13 cellular contexts compared by ENCODE assay signal in genomic region chr5:180688326-180689070, GRCh38.
DNase-seq lines count a peak whose midpoint lies in the region; ATAC-seq and TF ChIP-seq lines count a peak whose summit lies in the region.
"Had no signal": no experiment of that assay in that cellular context is flagged by ENCODE, and none has a peak within 500 bp of the region (broad histone marks: within the 10 kb centered on the region; RNA-seq: fewer than 3 reads in every experiment).

No MANE protein-coding gene starts in this region.

- peak overlapping the region; percentile 64 for H3K4me3 Mint-ChIP-seq in activated T-cell treated with anti-CD3 and anti-CD28 coated beads, Interleukin-2, amount 50 U/mL, for 24 hours
- H3K4me3 Mint-ChIP-seq: activated B cell treated with CpG ODN at 0.5 μM for 24 hours had no signal

- no peaks in the 10 kb centered on the region for H3K27me3 ChIP-seq in Loucy (ENCODE audit: insufficient read depth, low read length, poor library complexity, severe bottlenecking)
- H3K27me3 ChIP-seq: thyroid gland had no signal

- ATAC-seq in HG03342 (IDR thresholded peaks at IDR 0.05; ENCODE audit: unreplicated experiment) = no peak

- no peaks in the 10 kb centered on the region for H3K36me3 Mint-ChIP-seq in activated T-cell treated with anti-CD3 and anti-CD28 coated beads, Interleukin-2, amount 50 U/mL, for 24 hours (ENCODE audit: low read depth)

- peaks cover 66% of the 10 kb centered on the region for H3K4me1 Mint-ChIP-seq in activated T-cell treated with anti-CD3 and anti-CD28 coated beads, Interleukin-2, amount 50 U/mL, for 24 hours (ENCODE audit: low read depth)
- H3K4me1 Mint-ChIP-seq: activated B cell treated with CpG ODN at 0.5 μM for 24 hours had no signal

- no peaks in the 10 kb centered on the region for H3K9me3 Mint-ChIP-seq in activated T-cell treated with anti-CD3 and anti-CD28 coated beads, Interleukin-2, amount 50 U/mL, for 24 hours
- H3K9me3 Mint-ChIP-seq: activated B cell treated with CpG ODN at 0.5 μM for 24 hours had no signal

- H3K27me3 Mint-ChIP-seq in activated T-cell treated with anti-CD3 and anti-CD28 coated beads, Interleukin-2, amount 50 U/mL, for 24 hours = no peaks in the 10 kb centered on the region

- H3K79me2 ChIP-seq in Loucy (ENCODE audit: insufficient read depth, low read length) = no peaks in the 10 kb centered on the region

- H2AFZ ChIP-seq in Loucy (ENCODE audit: low read length) = peak overlapping the region; percentile 67
- H2AFZ ChIP-seq: PC-9 had no signal

- H3K4me1 ChIP-seq in Loucy (ENCODE audit: insufficient read depth, low read length, poor library complexity, severe bottlenecking) = peaks cover 29% of the 10 kb centered on the region
- H3K4me1 ChIP-seq: thyroid gland had no signal

- no peaks in the 10 kb centered on the region for H3K9me3 ChIP-seq in Loucy (ENCODE audit: insufficient read depth, low read depth, low read length)
- H3K9me3 ChIP-seq: thyroid gland had no signal

- no peak for DNase-seq in activated T-cell treated with anti-CD3 and anti-CD28 coated beads, Interleukin-2, amount 50 U/mL, for 24 hours
- DNase-seq in activated T-cell treated with anti-CD3 and anti-CD28 coated beads, Interleukin-2, amount 50 U/mL, for 1 hour = no peak
- DNase-seq in amniotic epithelial cell (ENCODE audit: low read depth) (peak; percentile 8), GOT3 (lab: John Stamatoyannopoulos, UW) (no peak), NCI-H2227 treated with DMSO at 0.1 percent for 48 hours (lab: John Stamatoyannopoulos, UW) (no peak)
- DNase-seq in stimulated activated CD4-positive, alpha-beta T cell treated with anti-CD3 and anti-CD28 coated beads, Interleukin-4, amount 100 ng/mL, for 24 hours = peak; percentile 27
- DNase-seq: activated B cell treated with CpG ODN at 0.5 μM for 24 hours, NCI-H187 treated with DMSO at 0.1 percent for 48 hours, NCI-H524 treated with DMSO at 0.1 percent for 48 hours, PC-9, thyroid gland had no signal

- H3K9ac ChIP-seq in Loucy (ENCODE audit: low read depth, low read length, poor library complexity, severe bottlenecking) = peak overlapping the region; percentile 78

- H3F3A ChIP-seq in Loucy (ENCODE audit: low read depth) = no peaks in the 10 kb centered on the region; the same call in 1 of the 2 replicates

- peak overlapping the region; percentile 72 for H3K4me3 ChIP-seq in Loucy (ENCODE audit: low read length, poor library complexity, severe bottlenecking)
- H3K4me3 ChIP-seq: PC-9, thyroid gland had no signal

- H4K20me1 ChIP-seq in Loucy (ENCODE audit: insufficient read depth, low read length, poor library complexity, severe bottlenecking) = no peaks in the 10 kb centered on the region

- peak overlapping the region; percentile 90 for H3K27ac Mint-ChIP-seq in activated T-cell treated with anti-CD3 and anti-CD28 coated beads, Interleukin-2, amount 50 U/mL, for 24 hours
- H3K27ac Mint-ChIP-seq: activated B cell treated with CpG ODN at 0.5 μM for 24 hours had no signal

- peak overlapping the region; percentile 93 for H3K4me2 ChIP-seq in Loucy (ENCODE audit: low read depth, low read length, poor library complexity, severe bottlenecking)
- H3K4me2 ChIP-seq: PC-9 had no signal

- no peak for TF ChIP-seq CTCF in Loucy (conservative IDR thresholded peaks at IDR 0.05; ENCODE audit: low read length)

- H3K9me2 ChIP-seq in Loucy (replicated peaks; ENCODE audit: low read depth, low read length) = no peaks in the 10 kb centered on the region

- no peaks in the 10 kb centered on the region for H3K36me3 ChIP-seq in Loucy (ENCODE audit: insufficient read depth, low read length)
- H3K36me3 ChIP-seq: thyroid gland had no signal

Comparison
In these comparisons a context has a peak if more than half of its experiments do, and no peak if none do; other contexts are left out.
1. DNase-seq: peak in amniotic epithelial cell (single experiment) and stimulated activated CD4-positive, alpha-beta T cell treated with anti-CD3 and anti-CD28 coated beads, Interleukin-4, amount 100 ng/mL, for 24 hours (single experiment); none in activated T-cell treated with anti-CD3 and anti-CD28 coated beads, Interleukin-2, amount 50 U/mL, for 24 hours (single experiment), activated T-cell treated with anti-CD3 and anti-CD28 coated beads, Interleukin-2, amount 50 U/mL, for 1 hour (single experiment), GOT3 (single experiment) and NCI-H2227 treated with DMSO at 0.1 percent for 48 hours (single experiment).